35 cellular contexts compared by ENCODE assay signal in the genomic region with DNA sequence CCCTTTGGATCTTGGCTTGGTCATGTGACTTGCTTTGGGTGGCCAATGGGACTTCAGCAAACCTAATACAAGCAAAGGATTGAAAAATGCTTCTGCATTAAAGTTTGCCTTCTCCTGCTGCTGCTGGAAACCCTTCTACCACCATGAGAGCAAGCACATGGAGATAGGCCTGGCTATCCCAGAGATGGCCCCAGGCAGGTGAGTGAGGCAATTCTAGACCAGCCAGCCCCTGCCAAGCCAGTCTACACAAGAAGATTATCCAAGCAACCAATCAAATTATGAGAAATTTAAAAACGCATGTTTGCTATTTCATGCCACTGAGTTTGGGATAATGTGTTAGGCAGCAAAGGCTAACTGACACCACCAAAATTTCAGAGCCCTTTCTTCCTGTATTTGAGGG.
"Had no signal": no experiment of that assay in that cellular context is flagged by ENCODE, and none has a peak within 500 bp of the region (broad histone marks: within the 10 kb centered on the region; RNA-seq: fewer than 3 reads in every experiment).

No MANE protein-coding gene starts in this region.

- H3K9ac ChIP-seq: KMS-11 had no signal

- H3K4me3 ChIP-seq: MG63 had no signal

- H3K27me3 ChIP-seq: MG63 had no signal

- DNase-seq: Karpas-422, Kasumi-1, KG1, MG63, MM.1S, MV-4-11, NCI-H1048, NCI-H1092, NCI-H1092 treated with DMSO at 0.1 percent for 48 hours, NCI-H1105, NCI-H1105 treated with DMSO at 0.1 percent for 48 hours, NCI-H1417, NCI-H1417 treated with DMSO at 0.1 percent for 48 hours, NCI-H1436, NCI-H1436 treated with DMSO at 0.1 percent for 48 hours, NCI-H146, NCI-H1694, NCI-H1694 treated with DMSO at 0.1 percent for 48 hours, NCI-H187, NCI-H187 treated with DMSO at 0.1 percent for 48 hours, NCI-H1930, NCI-H2029, NCI-H2029 treated with DMSO at 0.1 percent for 48 hours, NCI-H2081, NCI-H2081 treated with DMSO at 0.1 percent for 48 hours, NCI-H2107, NCI-H2171, NCI-H2171 treated with DMSO at 0.1 percent for 48 hours, NCI-H2227 treated with DMSO at 0.1 percent for 48 hours, NCI-H226, NCI-H345, NCI-H446, NCI-H446 treated with DMSO at 0.1 percent for 48 hours, NCI-H510A had no signal

- H3K4me2 ChIP-seq: KMS-11 had no signal

- H3K36me3 ChIP-seq: MG63 had no signal

- H3K27ac ChIP-seq: KMS-11 had no signal
